Comparison of ENCODE assay signal across 31 cellular contexts in genomic region chr1:185431612-185432011, GRCh38.
"Had no signal": no experiment of that assay in that cellular context is flagged by ENCODE, and none has a peak within 500 bp of the region (broad histone marks: within the 10 kb centered on the region; RNA-seq: fewer than 3 reads in every experiment).

No MANE protein-coding gene starts in this region.

- H3K27ac ChIP-seq: brain microvascular endothelial cell, epithelial cell of prostate, esophagus squamous epithelium, gastroesophageal sphincter, heart right ventricle had no signal

- H3K4me3 ChIP-seq: esophagus squamous epithelium, gastroesophageal sphincter, heart right ventricle had no signal

- H3K4me1 Mint-ChIP-seq: activated T-helper 17 cell treated with anti-CD3 and anti-CD28 coated beads, Interleukin-2, amount 50 U/mL, for 72 hours; T-cell had no signal

- H3K27ac Mint-ChIP-seq: activated CD4-positive, alpha-beta memory T cell treated with anti-CD3 and anti-CD28 coated beads for 36 hours; activated CD4-positive, alpha-beta T cell treated with anti-CD3 and anti-CD28 coated beads for 36 hours; activated CD4-positive, alpha-beta T cell treated with anti-CD3 and anti-CD28 coated beads, Interleukin-2, amount 10 ng/mL, durations not matched to agents 24 days and 14 days; activated naive CD8-positive, alpha-beta T cell; activated T-helper 17 cell treated with anti-CD3 and anti-CD28 coated beads, Interleukin-2, amount 50 U/mL, for 72 hours; T-cell had no signal

- FAIRE-seq: astrocyte, colon, endometrium, endothelial cell of umbilical vein had no signal

- DNase-seq: activated CD4-positive, alpha-beta memory T cell treated with anti-CD3 and anti-CD28 coated beads for 36 hours; activated CD4-positive, alpha-beta T cell treated with anti-CD3 and anti-CD28 coated beads for 36 hours; activated CD4-positive, alpha-beta T cell treated with anti-CD3 and anti-CD28 coated beads, Interleukin-2, amount 10 ng/mL, durations not matched to agents 24 days and 14 days; activated CD4-positive, CD25-positive, alpha-beta regulatory T cell; activated CD4-positive, CD25-positive, alpha-beta regulatory T cell treated with anti-CD3 and anti-CD28 coated beads, Interleukin-2, amount 50 U/mL, for 72 hours; activated CD8-positive, alpha-beta memory T cell treated with anti-CD3 and anti-CD28 coated beads for 24 hours; activated effector memory CD4-positive, alpha-beta T cell treated with Interleukin-2 at 50 U/mL for 16 hours; activated gamma-delta T cell treated with Interleukin-2 at 50 U/mL for 16 hours; activated naive CD4-positive, alpha-beta T cell treated with anti-CD3 and anti-CD28 coated beads, Interleukin-2, amount 50 U/mL, for 16 hours; activated naive CD4-positive, alpha-beta T cell treated with Interleukin-2 at 50 U/mL for 16 hours; activated T-cell treated with anti-CD3 and anti-CD28 coated beads, Interleukin-2, amount 50 U/mL, for 4 hours; amniotic stem cell; anterior cingulate cortex; brain microvascular endothelial cell; caudate nucleus; cortex of kidney; dermis blood vessel endothelial cell; effector CD4-positive, alpha-beta T cell; esophagus squamous epithelium; foreskin melanocyte; heart right ventricle; T-cell; T-helper 2 cell had no signal

- H3K36me3 Mint-ChIP-seq: activated CD4-positive, alpha-beta memory T cell treated with anti-CD3 and anti-CD28 coated beads for 36 hours had no signal

- H3K9me3 Mint-ChIP-seq: activated T-helper 17 cell treated with anti-CD3 and anti-CD28 coated beads, Interleukin-2, amount 50 U/mL, for 72 hours; T-cell had no signal

- H3K27me3 Mint-ChIP-seq: activated CD4-positive, alpha-beta memory T cell treated with anti-CD3 and anti-CD28 coated beads for 36 hours; activated CD4-positive, alpha-beta T cell treated with anti-CD3 and anti-CD28 coated beads for 36 hours; activated CD4-positive, alpha-beta T cell treated with anti-CD3 and anti-CD28 coated beads, Interleukin-2, amount 10 ng/mL, durations not matched to agents 24 days and 14 days; activated naive CD8-positive, alpha-beta T cell; activated T-helper 17 cell treated with anti-CD3 and anti-CD28 coated beads, Interleukin-2, amount 50 U/mL, for 72 hours; T-cell had no signal

- ATAC-seq: activated CD4-positive, alpha-beta T cell treated with anti-CD3 and anti-CD28 coated beads for 36 hours; activated T-cell treated with anti-CD3 and anti-CD28 coated beads, Interleukin-2, amount 50 U/mL, for 4 hours; activated T-helper 17 cell treated with anti-CD3 and anti-CD28 coated beads, Interleukin-2, amount 50 U/mL, for 72 hours; gastroesophageal sphincter; heart right ventricle; T-cell had no signal

- H3K9me3 ChIP-seq: esophagus squamous epithelium, gastroesophageal sphincter had no signal

- H3K4me1 ChIP-seq: gastroesophageal sphincter had no signal

- H3K36me3 ChIP-seq: brain microvascular endothelial cell, esophagus squamous epithelium, gastroesophageal sphincter, heart right ventricle had no signal

- H3K27me3 ChIP-seq: brain microvascular endothelial cell, esophagus squamous epithelium, gastroesophageal sphincter, heart right ventricle had no signal

- H3K4me3 Mint-ChIP-seq: activated CD4-positive, alpha-beta memory T cell treated with anti-CD3 and anti-CD28 coated beads for 36 hours; activated CD4-positive, alpha-beta T cell treated with anti-CD3 and anti-CD28 coated beads for 36 hours; activated CD4-positive, alpha-beta T cell treated with anti-CD3 and anti-CD28 coated beads, Interleukin-2, amount 10 ng/mL, durations not matched to agents 24 days and 14 days; activated naive CD8-positive, alpha-beta T cell; activated T-cell treated with anti-CD3 and anti-CD28 coated beads, Interleukin-2, amount 50 U/mL, for 4 hours; activated T-helper 17 cell treated with anti-CD3 and anti-CD28 coated beads, Interleukin-2, amount 50 U/mL, for 72 hours; T-cell had no signal
